ENCODE assay signal across 8 cellular contexts in the genomic region with DNA sequence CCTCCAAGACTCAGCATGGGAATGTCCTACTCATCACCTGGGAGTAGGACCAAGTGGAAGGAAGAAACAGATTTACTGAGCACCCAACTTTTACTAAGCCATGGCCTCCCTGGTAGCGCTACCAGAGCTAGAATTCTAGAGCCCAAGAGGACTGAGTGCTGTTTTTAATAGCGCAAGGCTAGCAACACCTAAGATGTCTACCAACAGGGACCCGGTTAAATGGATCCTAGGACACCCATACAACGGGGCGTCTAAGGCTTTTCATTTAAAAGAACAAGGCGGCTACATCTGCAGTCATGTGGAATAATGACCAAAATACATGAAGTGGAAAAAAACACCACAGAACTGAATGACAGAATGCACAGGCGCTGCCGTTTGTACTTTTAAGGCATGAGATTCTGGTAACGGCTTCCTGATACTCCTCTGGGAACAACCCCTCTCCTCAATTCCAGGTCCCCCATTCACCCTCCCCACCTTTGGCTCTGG. TPM values are rescaled to one million over a fixed set of nuclear protein-coding genes. Genes with fewer than 3 reads are reported as not detected.
DNase-seq lines count a peak whose midpoint lies in the region; ATAC-seq, FAIRE-seq and TF ChIP-seq lines count a peak whose summit lies in the region.

No MANE protein-coding gene starts in this region.

- peaks cover 0 to 7% (median 0%) of the 10 kb centered on the region in 9 donors for H3K36me3 ChIP-seq in heart right ventricle
- no peaks in the 10 kb centered on the region for H3K36me3 ChIP-seq in RWPE2 (ENCODE audit: low read depth)
- peaks cover 0 to 2% of the 10 kb centered on the region in 2 donors for H3K36me3 ChIP-seq in kidney (ENCODE audit: control insufficient read depth in 1 of 2, insufficient read depth in 2 of 2, low read length in 2 of 2)
- H3K36me3 ChIP-seq in upper lobe of right lung: peaks cover 6% of the 10 kb centered on the region

- H3K4me3 ChIP-seq in heart right ventricle (peak overlapping the region in 1 of 10 donors; percentile 8), RWPE2 (ENCODE audit: severe bottlenecking) (no peak overlapping the region), kidney (ENCODE audit: low read length in 2 of 2) (peak overlapping the region; percentile 14 to 26), upper lobe of right lung (no peak overlapping the region)

- no peak for FAIRE-seq in kidney (lab: Jason Lieb, UNC)

- peak overlapping the region; percentile 11 to 37 for H3K9ac ChIP-seq in kidney (ENCODE audit: low read length in 2 of 2)

- no peak for DNase-seq in heart right ventricle
- no peak for DNase-seq in left cardiac atrium
- no peak for DNase-seq in RWPE2 (ENCODE audit: low spot score)
- DNase-seq in kidney: peak; percentile 7
- no peak for DNase-seq in upper lobe of right lung
- DNase-seq in COLO829 (ENCODE audit: low spot score): no peak
- no peak for DNase-seq in head of caudate nucleus
- DNase-seq in islet precursor cell: no peak

- no peaks in the 10 kb centered on the region for H3K27me3 ChIP-seq in heart right ventricle
- H3K27me3 ChIP-seq in RWPE2 (ENCODE audit: insufficient read depth, poor library complexity, severe bottlenecking): no peaks in the 10 kb centered on the region
- no peaks in the 10 kb centered on the region for H3K27me3 ChIP-seq in upper lobe of right lung

- no peak for TF ChIP-seq CTCF in heart right ventricle (IDR thresholded peaks at IDR 0.05)
- no peak for TF ChIP-seq CTCF in RWPE2 (IDR thresholded peaks at IDR 0.05; ENCODE audit: poor library complexity, severe bottlenecking)
- no peak for TF ChIP-seq CTCF in kidney (IDR thresholded peaks at IDR 0.05; ENCODE audit: borderline replicate concordance, extremely low read depth, insufficient read depth)
- TF ChIP-seq CTCF in upper lobe of right lung (IDR thresholded peaks at IDR 0.05): no peak

- intact Hi-C loops in heart right ventricle (cut with DNase I): loop anchor here in 3 of 10 donors (5.0 to 10.0 kb wide), 2 partner anchors 50 to 53 kb away; partner anchors contain the start of gene COG7 (in 3 of the 3)
- intact Hi-C loops in left cardiac atrium (cut with DNase I): no loop called here
- intact Hi-C loops in kidney (cut with DNase I): no loop called here
- intact Hi-C loops in upper lobe of right lung (cut with DNase I): no loop called here
- intact Hi-C loops in head of caudate nucleus (cut with DNase I): loop anchor here (10.0 kb wide), 1 partner anchor 50 kb away; the partner anchor contains the start of genes EARS2 and UBFD1

- H3K9me3 ChIP-seq in heart right ventricle (no peaks in the 10 kb centered on the region), RWPE2 (ENCODE audit: severe bottlenecking) (no peaks in the 10 kb centered on the region), kidney (ENCODE audit: control insufficient read depth in 1 of 2, low read length in 2 of 2) (no peaks in the 10 kb centered on the region), upper lobe of right lung (no peaks in the 10 kb centered on the region)

- H3K27ac ChIP-seq in heart right ventricle: peak overlapping the region in 7 of 10 donors; percentile 7 to 82 (median 51)
- H3K27ac ChIP-seq in RWPE2 (ENCODE audit: poor library complexity, severe bottlenecking): no peak overlapping the region
- H3K27ac ChIP-seq in kidney (ENCODE audit: low read depth in 2 of 2, low read length in 2 of 2): peak overlapping the region; percentile 25 to 77
- H3K27ac ChIP-seq in upper lobe of right lung: peak overlapping the region; percentile 24

- H3K4me1 ChIP-seq in heart right ventricle (peaks cover 14 to 89% (median 47%) of the 10 kb centered on the region in 9 donors), RWPE2 (ENCODE audit: insufficient read depth, poor library complexity, severe bottlenecking) (peaks cover 20% of the 10 kb centered on the region), kidney (ENCODE audit: control insufficient read depth in 1 of 2, insufficient read depth in 1 of 2, low read depth in 1 of 2, low read length in 2 of 2) (peaks cover 23 to 51% of the 10 kb centered on the region in 2 donors), upper lobe of right lung (peaks cover 69% of the 10 kb centered on the region)

- ATAC-seq in heart right ventricle (no peak), left cardiac atrium (no peak), RWPE2 (ENCODE audit: low read depth) (peak; percentile 27), upper lobe of right lung (no peak)

- WGBS in heart right ventricle, 2 donors: 94% methylated on average over 9 of the region's 9 CpGs

RNA-seq across cellular contexts. Expression of gene GGA2, which starts 5.1 kb away (rescaled TPM):
- total RNA-seq in heart right ventricle (10 to 100 TPM; 32.6 to 52.9 (median 40.6) TPM), left cardiac atrium (10 to 100 TPM; 60.1 to 60.3 TPM), kidney (79.9 TPM), upper lobe of right lung (161 TPM)
- polyA plus RNA-seq in heart right ventricle (10 to 100 TPM; 12.2 to 21.7 TPM), kidney (ENCODE audit: insufficient read depth, low read depth, low replicate concordance) (43.5 TPM)

RNA-seq across cellular contexts. Expression of gene EARS2, which starts 51.9 kb away (rescaled TPM):
- 10 to 100 TPM; 13.7 to 28.7 (median 21.6) TPM for total RNA-seq in heart right ventricle
- polyA plus RNA-seq in heart right ventricle: 10 to 100 TPM; 20.9 to 23.2 TPM
- 10 to 100 TPM; 16.6 to 19.3 TPM for total RNA-seq in left cardiac atrium
- 21.6 TPM for total RNA-seq in kidney
- polyA plus RNA-seq in kidney (ENCODE audit: insufficient read depth, low read depth, low replicate concordance): 30.4 TPM
- total RNA-seq in upper lobe of right lung: 15.3 TPM

RNA-seq across cellular contexts. Expression of gene COG7, which starts 52.2 kb away (rescaled TPM):
- total RNA-seq in heart right ventricle: 10 to 100 TPM; 10.9 to 15.5 (median 12.9) TPM
- polyA plus RNA-seq in heart right ventricle: 10 to 100 TPM; 12.0 to 28.1 TPM
- 10 to 100 TPM; 11.3 TPM for total RNA-seq in left cardiac atrium
- total RNA-seq in kidney: 25.2 TPM
- polyA plus RNA-seq in kidney (ENCODE audit: insufficient read depth, low read depth, low replicate concordance): 27.0 TPM
- total RNA-seq in upper lobe of right lung: 21.2 TPM

RNA-seq across cellular contexts. Expression of gene UBFD1, which starts 52.3 kb away (rescaled TPM):
- 10 to 100 TPM; 40.1 to 77.3 (median 50.7) TPM for total RNA-seq in heart right ventricle
- polyA plus RNA-seq in heart right ventricle: 10 to 100 TPM; 12.4 to 20.6 TPM
- 10 to 100 TPM; 50.7 to 62.3 TPM for total RNA-seq in left cardiac atrium
- total RNA-seq in kidney: 52.8 TPM
- polyA plus RNA-seq in kidney (ENCODE audit: insufficient read depth, low read depth, low replicate concordance): 20.8 TPM
- total RNA-seq in upper lobe of right lung: 42.3 TPM

Comparison
In these comparisons a context has a peak if more than half of its experiments do, and no peak if none do; other contexts are left out.
1. H3K4me3 ChIP-seq: peak in kidney (2 of 2); none in RWPE2 (single experiment) and upper lobe of right lung (single experiment).